In the genomic region with DNA sequence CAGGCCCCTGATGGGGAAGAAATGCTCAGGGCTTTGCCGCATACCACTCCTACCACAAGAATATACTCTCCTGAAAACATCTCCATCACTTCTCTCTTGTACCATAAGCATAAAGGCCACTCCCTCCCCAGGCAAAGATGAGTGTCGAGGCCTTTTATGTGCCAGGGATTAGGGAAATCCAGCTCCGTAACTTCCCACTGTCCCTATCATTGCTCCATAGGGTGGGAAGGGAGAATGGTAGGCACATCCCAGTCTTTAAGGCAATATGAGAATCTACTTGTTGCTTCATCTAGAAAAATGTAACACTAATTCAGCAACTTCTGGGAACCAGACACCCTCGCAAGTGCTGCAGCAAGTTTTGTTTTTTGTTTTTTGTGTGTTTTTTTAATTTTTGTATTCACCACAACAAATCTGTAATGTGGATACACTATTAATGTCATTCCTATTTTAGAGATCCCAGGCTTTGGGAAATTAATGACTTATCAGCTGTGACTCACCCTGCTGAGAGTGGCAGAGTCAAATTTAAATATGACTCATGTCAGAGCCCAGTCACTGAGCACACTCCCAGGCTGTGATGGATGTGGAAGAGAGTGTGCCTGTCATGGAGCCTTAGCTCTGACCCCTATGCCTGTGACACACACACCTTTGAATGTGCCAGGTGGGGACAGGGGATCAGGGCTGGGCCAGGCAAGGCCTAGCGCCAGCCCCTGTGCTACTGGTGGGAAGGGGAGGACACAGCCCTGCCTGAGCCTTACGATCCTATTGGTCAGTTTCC, we compare ENCODE assay signal across 8 cellular contexts. TPM values are rescaled to one million over a fixed set of nuclear protein-coding genes. Genes with fewer than 3 reads are reported as not detected.
A peak's percentile ranks its signal among the peaks of the same experiment; 100 is the strongest.
DNase-seq lines count a peak whose midpoint lies in the region; ATAC-seq and TF ChIP-seq lines count a peak whose summit lies in the region.

No MANE protein-coding gene starts in this region.

- H3K27ac ChIP-seq in uterus, result peak overlapping the region in 1 of 2 donors; percentile 35

- intact Hi-C loops in left colon (cut with DNase I, micrococcal nuclease) (no loop called here), uterus (cut with DNase I; ENCODE audit: low total_unique reads) (no loop called here)

- H3K27me3 ChIP-seq in uterus, result no peaks in the 10 kb centered on the region

- no peaks in the 10 kb centered on the region for H3K9me3 ChIP-seq in uterus

- no peak for TF ChIP-seq POLR2A in uterus (IDR thresholded peaks at IDR 0.05)

- H3K4me3 ChIP-seq in uterus, result no peak overlapping the region

- H3K36me3 ChIP-seq in uterus, result no peaks in the 10 kb centered on the region

- peak; percentile 31 for DNase-seq in stimulated activated CD4-positive, alpha-beta T cell treated with anti-CD3 and anti-CD28 coated beads, Interleukin-4, amount 100 ng/mL, for 24 hours
- no peak for DNase-seq in stimulated activated CD4-positive, alpha-beta T cell treated with anti-CD3 and anti-CD28 coated beads, Interleukin-4, amount 100 ng/mL, for 1 hour
- DNase-seq in amniotic stem cell (lab: John Stamatoyannopoulos, UW) (peak; percentile 59), left colon (no peak), uterus (no peak), NCI-H2196 (lab: John Stamatoyannopoulos, UW; ENCODE audit: unreplicated experiment) (no peak), NCI-H1694 treated with DMSO at 0.1 percent for 48 hours (lab: John Stamatoyannopoulos, UW) (no peak)

- peaks cover 0 to 6% of the 10 kb centered on the region in 2 donors for H3K4me1 ChIP-seq in uterus

- peak; percentile 47 for ATAC-seq in HG03521 (IDR thresholded peaks at IDR 0.05; ENCODE audit: unreplicated experiment)
- peak; percentile 46 for ATAC-seq in left colon

- no peak for TF ChIP-seq CTCF in uterus (IDR thresholded peaks at IDR 0.05)

RNA-seq across cellular contexts. Expression of gene PANX1, which starts 23.4 kb away (rescaled TPM):
- 10 to 100 TPM in 1 of 2 donors, 1 to 10 TPM in 1; 8.8 to 10.4 TPM for total RNA-seq in left colon
- 10 to 100 TPM in 3 of 4 donors, 1 to 10 TPM in 1; 4.1 to 37.9 (median 15.1) TPM for total RNA-seq in uterus

Comparison
In these comparisons a context has a peak if more than half of its experiments do, and no peak if none do; other contexts are left out.
1. DNase-seq: peak in stimulated activated CD4-positive, alpha-beta T cell treated with anti-CD3 and anti-CD28 coated beads, Interleukin-4, amount 100 ng/mL, for 24 hours (single experiment) and amniotic stem cell (single experiment); none in stimulated activated CD4-positive, alpha-beta T cell treated with anti-CD3 and anti-CD28 coated beads, Interleukin-4, amount 100 ng/mL, for 1 hour (single experiment), left colon (0 of 2), uterus (0 of 2), NCI-H2196 (single experiment) and NCI-H1694 treated with DMSO at 0.1 percent for 48 hours (single experiment).